In the genomic region with DNA sequence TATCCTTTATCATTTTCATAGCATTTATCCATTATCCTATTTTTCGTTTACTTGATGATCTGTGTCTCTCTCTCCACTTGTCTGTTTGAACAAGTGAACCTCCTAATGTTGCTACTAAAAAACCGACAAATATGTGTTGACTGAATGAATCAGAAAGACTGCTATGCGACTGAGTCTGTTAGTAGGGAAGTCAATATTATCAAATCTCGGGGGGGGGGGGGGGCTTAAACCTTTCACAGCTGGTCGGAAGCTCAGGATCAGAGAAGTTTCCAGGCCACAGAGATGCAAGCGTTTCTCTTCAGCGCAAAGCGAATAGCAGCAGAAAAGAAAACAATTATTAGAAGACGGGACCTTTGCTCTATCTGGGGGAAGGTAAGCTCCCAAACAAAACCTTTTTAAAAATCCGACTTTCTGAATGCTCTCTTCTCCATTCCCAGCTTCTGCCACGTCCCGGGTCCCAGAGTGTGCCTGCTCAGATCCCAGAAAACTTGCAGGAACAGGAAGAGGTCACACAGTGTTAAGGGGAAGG, we compare ENCODE assay signal across 8 cellular contexts. TPM values are rescaled to one million over a fixed set of nuclear protein-coding genes. Genes with fewer than 3 reads are reported as not detected.
DNase-seq lines count a peak whose midpoint lies in the region; ATAC-seq and TF ChIP-seq lines count a peak whose summit lies in the region.

No MANE protein-coding gene starts in this region.

- WGBS in HUES64 = under 1% methylated on average over 12 of the region's 12 CpGs

- peak overlapping the region; percentile 85 for H3K9ac ChIP-seq in HUES64 (ENCODE audit: low read depth, low read length)

- H3K27ac ChIP-seq in HUES64 (ENCODE audit: low read depth, low read length) (peak overlapping the region; percentile 78; the same call in 1 of the 2 replicates), brain microvascular endothelial cell (peak overlapping the region; percentile 94)

- TF ChIP-seq CTCF in AG10803 (conservative IDR thresholded peaks at IDR 0.05; ENCODE audit: low read length) = no peak
- TF ChIP-seq CTCF in brain microvascular endothelial cell (IDR thresholded peaks at IDR 0.05; ENCODE audit: low read depth, low read length, missing control alignments) = no peak
- no peak for TF ChIP-seq CTCF in GM13976 (IDR thresholded peaks at IDR 0.05; ENCODE audit: borderline replicate concordance, control extremely low read depth, extremely low read depth, insufficient read depth, missing control alignments)

- peaks cover 8% of the 10 kb centered on the region for H3K27me3 ChIP-seq in HUES64 (ENCODE audit: insufficient read depth, low read length)
- H3K27me3 ChIP-seq in brain microvascular endothelial cell (replicated peaks) = no peaks in the 10 kb centered on the region

- peaks cover 5% of the 10 kb centered on the region; the same call in 1 of the 2 replicates for H3K9me3 ChIP-seq in HUES64 (ENCODE audit: insufficient read depth, low read depth, low read length)

- no peaks in the 10 kb centered on the region; the same call in 1 of the 2 replicates for H3K4me1 ChIP-seq in HUES64 (ENCODE audit: insufficient read depth, low read length)

- DNase-seq in AG10803 (ENCODE audit: low read depth) (peak; percentile 58), brain microvascular endothelial cell (peak; percentile 11), lung microvascular endothelial cell (ENCODE audit: low read depth in 2 of 2) (peak; percentile 39 to 44), DMS153 (lab: John Stamatoyannopoulos, UW) (no peak), GM13976 (ENCODE audit: low spot score) (no peak), ACHN (no peak)

- H3K36me3 ChIP-seq in HUES64 (ENCODE audit: insufficient read depth, low read length) (peaks cover 25% of the 10 kb centered on the region), brain microvascular endothelial cell (replicated peaks) (peaks cover 13% of the 10 kb centered on the region)

- no peak for ATAC-seq in HG02885 (IDR thresholded peaks at IDR 0.05; ENCODE audit: poor library complexity, unreplicated experiment)

- H3K4me3 ChIP-seq in AG10803 (ENCODE audit: low read length) = peak overlapping the region; percentile 83
- peak overlapping the region; percentile 91 for H3K4me3 ChIP-seq in HUES64 (ENCODE audit: low read length)
- H3K4me3 ChIP-seq in brain microvascular endothelial cell (ENCODE audit: low read depth, low read length) = peak overlapping the region; percentile 98

- in situ Hi-C loops in brain microvascular endothelial cell (cut with HindIII; ENCODE audit: low pct_ligation_motif_present, low sequenced_read_pairs) = no loop called here
- in situ Hi-C loops in GM13976 (cut with MboI; ENCODE audit: low sequenced_read_pairs, unreplicated experiment) = no loop called here
- in situ Hi-C loops in ACHN (cut with HindIII; ENCODE audit: low pct_ligation_motif_present, low pct_unique_long_range_greater_than_20kb, low sequenced_read_pairs) = no loop called here

RNA-seq across cellular contexts. Expression of a gene that starts 0.4 kb away (rescaled TPM):
- 15.7 TPM for polyA plus RNA-seq in HUES64 (2013, experiment 1 of 2)
- polyA plus RNA-seq in HUES64 (2013, experiment 2 of 2) = 20.3 TPM
- 11.8 and 15.1 TPM in 2 replicates for total RNA-seq in lung microvascular endothelial cell

RNA-seq across cellular contexts. Expression of a gene that starts 40.2 kb away (rescaled TPM):
- polyA plus RNA-seq in HUES64 (2013, experiment 1 of 2) = 7.1 TPM
- 6.7 TPM for polyA plus RNA-seq in HUES64 (2013, experiment 2 of 2)
- not detected in 2 replicates for total RNA-seq in lung microvascular endothelial cell

Comparison
In these comparisons a context has a peak if more than half of its experiments do, and no peak if none do; other contexts are left out.
1. DNase-seq: peak in AG10803 (single experiment), brain microvascular endothelial cell (single experiment) and lung microvascular endothelial cell (2 of 2); none in DMS153 (single experiment), GM13976 (single experiment) and ACHN (single experiment).
2. Peak in every context shown above with its lines, with median percentiles within 50 percentile points of each other: H3K4me3 ChIP-seq.